In the genomic region with DNA sequence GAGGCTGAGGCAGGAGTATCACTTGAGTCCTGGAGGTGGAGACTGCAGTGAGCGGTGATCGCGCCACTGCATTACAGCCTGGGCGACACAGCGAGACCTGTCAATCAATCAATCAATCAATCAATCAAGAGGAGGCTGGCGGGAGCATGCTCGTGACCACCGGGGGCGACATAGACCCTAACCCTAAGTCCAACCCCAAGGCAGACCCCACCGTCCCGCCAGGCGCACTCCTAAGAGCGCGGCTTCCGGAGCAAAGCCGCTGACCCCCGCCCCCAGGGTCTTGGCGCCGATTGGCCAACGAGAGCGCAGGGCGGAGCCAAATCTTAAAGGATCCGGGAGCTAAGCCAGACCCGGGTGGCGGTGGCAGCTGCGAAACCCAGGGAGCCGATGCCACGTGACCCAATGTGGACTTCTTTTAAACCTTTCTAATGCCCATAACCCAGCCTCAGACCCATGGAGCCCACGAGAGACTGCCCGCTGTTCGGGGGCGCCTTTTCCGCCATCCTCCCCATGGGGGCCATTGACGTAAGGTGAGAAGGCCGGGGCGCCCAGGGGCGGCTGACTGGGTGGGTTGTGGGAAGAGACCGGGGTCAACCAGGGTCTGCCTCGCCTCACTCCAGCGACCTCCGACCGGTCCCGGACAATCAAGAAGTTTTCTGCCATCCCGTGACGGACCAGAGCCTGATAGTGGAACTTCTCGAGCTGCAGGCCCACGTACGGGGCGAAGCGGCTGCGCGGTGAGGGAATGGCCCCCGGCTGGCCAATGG, we compare ENCODE assay signal across 8 cellular contexts. TPM values are rescaled to one million over a fixed set of nuclear protein-coding genes. Genes with fewer than 3 reads are reported as not detected.
DNase-seq lines count a peak whose midpoint lies in the region; ATAC-seq and TF ChIP-seq lines count a peak whose summit lies in the region.

A gene with protein sequence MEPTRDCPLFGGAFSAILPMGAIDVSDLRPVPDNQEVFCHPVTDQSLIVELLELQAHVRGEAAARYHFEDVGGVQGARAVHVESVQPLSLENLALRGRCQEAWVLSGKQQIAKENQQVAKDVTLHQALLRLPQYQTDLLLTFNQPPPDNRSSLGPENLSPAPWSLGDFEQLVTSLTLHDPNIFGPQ (plus strand): TSS at position 335 of the 767 bp plus-strand sequence. CDS start 119 bp downstream, at position 454.

- no peaks in the 10 kb centered on the region for H3K27me3 Mint-ChIP-seq in neural crest cell (ENCODE audit: low read depth)

- H3K4me3 ChIP-seq in LNCaP clone FGC (ENCODE audit: low read depth, low read length) (peak within 1 kb of the TSS; percentile 62), fibroblast of villous mesenchyme (ENCODE audit: low read depth, low read length) (peak within 1 kb of the TSS; percentile 91), stomach (peak within 1 kb of the TSS; percentile 68 to 86 (median 77))

- TF ChIP-seq CTCF in LNCaP clone FGC (IDR thresholded peaks at IDR 0.05; ENCODE audit: control insufficient read depth, extremely low read depth, insufficient read depth) (no peak), fibroblast of villous mesenchyme (IDR thresholded peaks at IDR 0.05; ENCODE audit: insufficient read depth, low read depth, low read length) (no peak), neural crest cell (conservative IDR thresholded peaks at IDR 0.05) (no peak), stomach (IDR thresholded peaks at IDR 0.05) (no peak)

- 0 to 1% (median 0%) methylated on average over 34 to 53 of the region's 53 CpGs for WGBS in stomach, 5 donors

- DNase-seq in DMS79 (lab: John Stamatoyannopoulos, UW) (peak; percentile 11), LNCaP clone FGC (ENCODE audit: low read depth) (peak; percentile 81), SHP77 treated with DMSO at 0.1 percent for 48 hours (lab: John Stamatoyannopoulos, UW) (peak; percentile 86), activated gamma-delta T cell treated with Interleukin-2 at 50 U/mL for 16 hours (peak; percentile 77), fibroblast of villous mesenchyme (ENCODE audit: low read depth) (peak; percentile 86), neural crest cell (ENCODE audit: low read depth, low spot score) (peak; percentile 81), stomach (peak; percentile 94)

- intact Hi-C loops in stomach (cut with DNase I; ENCODE audit: low total_unique reads): no loop called here

- peak; percentile 23 for TF ChIP-seq EP300 in stomach (IDR thresholded peaks at IDR 0.05)

- H3K27ac ChIP-seq in stomach: peak within 1 kb of the TSS; percentile 94 to 99 (median 95)

- TF ChIP-seq POLR2A in stomach (IDR thresholded peaks at IDR 0.05): peak in 1 of 4 donors; percentile 31

- H3K36me3 Mint-ChIP-seq in neural crest cell (ENCODE audit: low read depth): peaks cover 3% of the 10 kb centered on the region

- peaks cover 8 to 54% (median 48%) of the 10 kb centered on the region in 4 donors for H3K4me1 ChIP-seq in stomach

- H3K9me3 Mint-ChIP-seq in neural crest cell: no peaks in the 10 kb centered on the region

- H3K9me3 ChIP-seq in stomach: no peaks in the 10 kb centered on the region

- H3K4me3 Mint-ChIP-seq in neural crest cell: peak within 1 kb of the TSS; percentile 99

- ATAC-seq in GM21737 (IDR thresholded peaks at IDR 0.05; ENCODE audit: unreplicated experiment): peak; percentile 76

- H3K4me1 Mint-ChIP-seq in neural crest cell: peaks cover 46% of the 10 kb centered on the region

- H3K36me3 ChIP-seq in stomach: peaks cover 0 to 10% (median 0%) of the 10 kb centered on the region in 4 donors

- no peaks in the 10 kb centered on the region for H3K27me3 ChIP-seq in stomach

- peak within 1 kb of the TSS; percentile 98 for H3K27ac Mint-ChIP-seq in neural crest cell (ENCODE audit: unreplicated experiment)

RNA-seq across cellular contexts. Expression of the gene that starts here (rescaled TPM):
- total RNA-seq in fibroblast of villous mesenchyme: 8.2 and 13.5 TPM in 2 replicates
- 48.5 and 51.0 TPM in 2 replicates for total RNA-seq in neural crest cell
- total RNA-seq in stomach: 10 to 100 TPM in 1 of 5 donors, 1 to 10 TPM in 3, not detected in 1; 2.9 to 25.4 (median 7.6) TPM
- polyA plus RNA-seq in stomach: 10 to 100 TPM; 48.5 to 59.2 (median 54.1) TPM

Comparison
In these comparisons a context has a peak if more than half of its experiments do, and no peak if none do; other contexts are left out.
1. Peak in every context shown above with its lines: DNase-seq, ATAC-seq, H3K4me3 ChIP-seq and H3K27ac ChIP-seq.
2. DNase-seq: peak in every context shown above with its lines; median percentile 94 in stomach; 86 in SHP77 treated with DMSO at 0.1 percent for 48 hours; 86 in fibroblast of villous mesenchyme; 81 in LNCaP clone FGC; 81 in neural crest cell; 77 in activated gamma-delta T cell treated with Interleukin-2 at 50 U/mL for 16 hours; 11 in DMS79.